21 cellular contexts compared by ENCODE assay signal in genomic region chr11:73356979-73357739, GRCh38. TPM values are rescaled to one million over a fixed set of nuclear protein-coding genes. Genes with fewer than 3 reads are reported as not detected.
"Had no signal": no experiment of that assay in that cellular context is flagged by ENCODE, and none has a peak within 500 bp of the region (broad histone marks: within the 10 kb centered on the region; RNA-seq: fewer than 3 reads in every experiment).

No MANE protein-coding gene starts in this region.

- H3K4me1 ChIP-seq: body of pancreas had no signal

- H3K27me3 ChIP-seq: body of pancreas, tibial nerve had no signal

- H3K27ac Mint-ChIP-seq: activated B cell treated with CpG ODN at 0.5 μM for 24 hours; activated CD4-positive, alpha-beta T cell treated with anti-CD3 and anti-CD28 coated beads for 36 hours; activated naive CD4-positive, alpha-beta T cell treated with anti-CD3 and anti-CD28 coated beads for 36 hours; activated naive CD8-positive, alpha-beta T cell treated with anti-CD3 and anti-CD28 coated beads, Interleukin-2, amount 50 U/mL, for 24 hours; activated T-cell treated with anti-CD3 and anti-CD28 coated beads, Interleukin-2, amount 50 U/mL, for 72 hours; stimulated activated naive CD8-positive, alpha-beta T cell treated with anti-CD3 and anti-CD28 coated beads, Interleukin-15, Interleukin-2, amounts not matched to agents 100 ng/mL and 50 ng/mL, for 24 hours had no signal

- H3K4me1 Mint-ChIP-seq: activated B cell treated with CpG ODN at 0.5 μM for 24 hours; activated CD4-positive, alpha-beta T cell treated with anti-CD3 and anti-CD28 coated beads for 36 hours; activated naive CD8-positive, alpha-beta T cell treated with anti-CD3 and anti-CD28 coated beads, Interleukin-2, amount 50 U/mL, for 24 hours had no signal

- H3K36me3 Mint-ChIP-seq: naive thymus-derived CD4-positive, alpha-beta T cell had no signal

- H3K9me3 ChIP-seq: body of pancreas, left ventricle myocardium inferior, tibial nerve had no signal

- DNase-seq: activated B cell treated with CpG ODN at 0.5 μM for 24 hours; activated CD4-positive, alpha-beta T cell treated with anti-CD3 and anti-CD28 coated beads for 36 hours; activated CD4-positive, alpha-beta T cell treated with anti-CD3 and anti-CD28 coated beads, Interleukin-2, amount 50 U/mL, for 48 hours; activated effector memory CD4-positive, alpha-beta T cell treated with Interleukin-2 at 50 U/mL for 16 hours; activated naive CD4-positive, alpha-beta T cell treated with anti-CD3 and anti-CD28 coated beads for 36 hours; activated naive CD8-positive, alpha-beta T cell treated with anti-CD3 and anti-CD28 coated beads, Interleukin-2, amount 50 U/mL, for 24 hours; activated T-cell treated with anti-CD3 and anti-CD28 coated beads, Interleukin-2, amount 50 U/mL, for 72 hours; body of pancreas; central memory CD4-positive, alpha-beta T cell; effector memory CD4-positive, alpha-beta T cell; foreskin melanocyte; left ventricle myocardium inferior; naive thymus-derived CD4-positive, alpha-beta T cell; occipital lobe; stimulated activated CD4-positive, alpha-beta T cell treated with anti-CD3 and anti-CD28 coated beads, Interleukin-4, amount 100 ng/mL, for 24 hours; substantia nigra; T1000 had no signal

- H3K4me3 Mint-ChIP-seq: activated B cell treated with CpG ODN at 0.5 μM for 24 hours; activated CD4-positive, alpha-beta T cell treated with anti-CD3 and anti-CD28 coated beads for 36 hours; activated naive CD4-positive, alpha-beta T cell treated with anti-CD3 and anti-CD28 coated beads for 36 hours; activated naive CD8-positive, alpha-beta T cell treated with anti-CD3 and anti-CD28 coated beads, Interleukin-2, amount 50 U/mL, for 24 hours; activated T-cell treated with anti-CD3 and anti-CD28 coated beads, Interleukin-2, amount 50 U/mL, for 72 hours; naive thymus-derived CD4-positive, alpha-beta T cell; neural crest cell; stimulated activated naive CD8-positive, alpha-beta T cell treated with anti-CD3 and anti-CD28 coated beads, Interleukin-15, Interleukin-2, amounts not matched to agents 100 ng/mL and 50 ng/mL, for 24 hours had no signal

- H3K9me3 Mint-ChIP-seq: activated B cell treated with CpG ODN at 0.5 μM for 24 hours; activated naive CD4-positive, alpha-beta T cell treated with anti-CD3 and anti-CD28 coated beads for 36 hours; activated naive CD8-positive, alpha-beta T cell treated with anti-CD3 and anti-CD28 coated beads, Interleukin-2, amount 50 U/mL, for 24 hours; activated T-cell treated with anti-CD3 and anti-CD28 coated beads, Interleukin-2, amount 50 U/mL, for 72 hours; naive thymus-derived CD4-positive, alpha-beta T cell; neural crest cell; stimulated activated naive CD8-positive, alpha-beta T cell treated with anti-CD3 and anti-CD28 coated beads, Interleukin-15, Interleukin-2, amounts not matched to agents 100 ng/mL and 50 ng/mL, for 24 hours had no signal

- H3K27me3 Mint-ChIP-seq: activated B cell treated with CpG ODN at 0.5 μM for 24 hours; activated CD4-positive, alpha-beta T cell treated with anti-CD3 and anti-CD28 coated beads for 36 hours; activated naive CD8-positive, alpha-beta T cell treated with anti-CD3 and anti-CD28 coated beads, Interleukin-2, amount 50 U/mL, for 24 hours; naive thymus-derived CD4-positive, alpha-beta T cell; stimulated activated naive CD8-positive, alpha-beta T cell treated with anti-CD3 and anti-CD28 coated beads, Interleukin-15, Interleukin-2, amounts not matched to agents 100 ng/mL and 50 ng/mL, for 24 hours had no signal

- H3K4me3 ChIP-seq: body of pancreas, left ventricle myocardium inferior, tibial nerve had no signal

- H3K27ac ChIP-seq: body of pancreas, left ventricle myocardium inferior, tibial nerve had no signal

RNA-seq across cellular contexts. Expression of gene ARHGEF17, which starts 49.1 kb away (rescaled TPM):
- total RNA-seq: T-helper 1 cell treated with Interleukin-12 subunit alpha and Interleukin-12 subunit beta and Interleukin-4 antibody, amounts not matched to agents 30 ng/mL and 1 ng/mL, for 36 hours had no signal
- polyA plus RNA-seq: naive thymus-derived CD4-positive, alpha-beta T cell had no signal
